9 cellular contexts compared by ENCODE assay signal in genomic region chr3:129226374-129226773, GRCh38. TPM values are rescaled to one million over a fixed set of nuclear protein-coding genes. Genes with fewer than 3 reads are reported as not detected.
DNase-seq lines count a peak whose midpoint lies in the region; ATAC-seq, FAIRE-seq and TF ChIP-seq lines count a peak whose summit lies in the region.
"Had no signal": no experiment of that assay in that cellular context is flagged by ENCODE, and none has a peak within 500 bp of the region (broad histone marks: within the 10 kb centered on the region; RNA-seq: fewer than 3 reads in every experiment).

No MANE protein-coding gene starts in this region.

- no peaks in the 10 kb centered on the region for H3K27me3 ChIP-seq in bronchial epithelial cell (ENCODE audit: control insufficient read depth, insufficient read depth, low read length)

- H3K36me3 ChIP-seq in bronchial epithelial cell (ENCODE audit: control insufficient read depth, insufficient read depth, low read length) (no peaks in the 10 kb centered on the region), mucosa of descending colon (ENCODE audit: low read depth) (no peaks in the 10 kb centered on the region)

- H3K4me1 ChIP-seq in mucosa of descending colon (ENCODE audit: low read depth), result peaks cover 16% of the 10 kb centered on the region

- no peaks in the 10 kb centered on the region for H3K9me3 ChIP-seq in mucosa of descending colon

- ATAC-seq in mucosa of descending colon (peak; percentile 58), GM21515 (IDR thresholded peaks at IDR 0.05; ENCODE audit: unreplicated experiment) (no peak), GM19324 (IDR thresholded peaks at IDR 0.05; ENCODE audit: low FRiP score, unreplicated experiment) (no peak)
- ATAC-seq: GM12878 had no signal

- DNase-seq in ACHN (peak; percentile 81), Kasumi-1 (lab: John Stamatoyannopoulos, UW) (peak; percentile 60 to 65), bronchial epithelial cell (ENCODE audit: low read depth) (peak; percentile 86), mucosa of descending colon (peak; percentile 45 to 83 (median 59)), midbrain (lab: John Stamatoyannopoulos, UW) (no peak)
- DNase-seq in activated CD4-positive, alpha-beta T cell treated with anti-CD3 and anti-CD28 coated beads for 1 hour, result no peak

- in situ Hi-C loops in ACHN (cut with HindIII; ENCODE audit: low pct_ligation_motif_present, low pct_unique_long_range_greater_than_20kb, low sequenced_read_pairs), result no loop called here

- intact Hi-C loops in mucosa of descending colon (cut with DNase I, micrococcal nuclease), result no loop called here

- no peak overlapping the region for H3K4me3 ChIP-seq in bronchial epithelial cell (ENCODE audit: low read depth, low read length)
- no peak overlapping the region for H3K4me3 ChIP-seq in mucosa of descending colon
- H3K4me3 ChIP-seq: GM12878 had no signal

- FAIRE-seq in bronchial epithelial cell (lab: Jason Lieb, UNC), result peak; percentile 18
- FAIRE-seq: GM12878 had no signal

- TF ChIP-seq CTCF in bronchial epithelial cell (IDR thresholded peaks at IDR 0.05; ENCODE audit: insufficient read depth, low read length, severe bottlenecking) (no peak), mucosa of descending colon (IDR thresholded peaks at IDR 0.05) (no peak)

RNA-seq across cellular contexts. Expression of gene COPG1, which starts 23.0 kb away (rescaled TPM):
- total RNA-seq in bronchial epithelial cell (165 and 259 TPM in 2 replicates), mucosa of descending colon (100 to 1,000 TPM; 157 to 274 (median 228) TPM)

RNA-seq across cellular contexts. Expression of gene CNBP, which starts 42.7 kb away (rescaled TPM):
- total RNA-seq in bronchial epithelial cell, result 371 and 535 TPM in 2 replicates
- 100 to 1,000 TPM; 223 to 353 (median 234) TPM for total RNA-seq in mucosa of descending colon

RNA-seq across cellular contexts. Expression of gene HMCES, which starts 52.3 kb away (rescaled TPM):
- total RNA-seq in bronchial epithelial cell (30.5 and 35.6 TPM in 2 replicates), mucosa of descending colon (10 to 100 TPM; 37.0 to 44.1 (median 41.4) TPM)

Comparison
In these comparisons a context has a peak if more than half of its experiments do, and no peak if none do; other contexts are left out.
1. DNase-seq: peak in ACHN (single experiment), Kasumi-1 (2 of 2), bronchial epithelial cell (single experiment) and mucosa of descending colon (3 of 3); none in midbrain (single experiment) and activated CD4-positive, alpha-beta T cell treated with anti-CD3 and anti-CD28 coated beads for 1 hour (single experiment).